ENCODE assay signal across 1 cellular context in genomic region chr16:87836844-87837581, GRCh38.
TF ChIP-seq lines count a peak whose summit lies in the region.

No MANE protein-coding gene starts in this region.

TF ChIP-seq in HEK293, 187 proteins besides CTCF, POLR2A, EP300 and RAD21 (continued from another document):
- 0 out of 2 replicates have a peak, but pooled peaks have one; percentile 43 for TF ChIP-seq EGR2 (tag by site-specific recombination; IDR thresholded peaks at IDR 0.05; ENCODE audit: low read depth)
- no peak for TF ChIP-seq ZNF776 (tag by site-specific recombination; IDR thresholded peaks at IDR 0.05; ENCODE audit: borderline replicate concordance)
- no peak for TF ChIP-seq ZNF560 (tag by site-specific recombination; IDR thresholded peaks at IDR 0.05; ENCODE audit: borderline replicate concordance)
- TF ChIP-seq ZNF366 (tag by site-specific recombination; conservative IDR thresholded peaks at IDR 0.05), result peak; percentile 83
- TF ChIP-seq MEIS1 (CRISPR knock-in tag; IDR thresholded peaks at IDR 0.05; ENCODE audit: borderline replicate concordance), result no peak
- TF ChIP-seq GLI2 (tag by site-specific recombination; IDR thresholded peaks at IDR 0.05; ENCODE audit: borderline replicate concordance, low read depth), result no peak
- no peak for TF ChIP-seq ZBTB11 (tag by site-specific recombination; conservative IDR thresholded peaks at IDR 0.05; ENCODE audit: low read depth)
- TF ChIP-seq ZNF157 (tag by site-specific recombination; IDR thresholded peaks at IDR 0.05), result peak; percentile 45; the same call in 1 of the 2 replicates
- no peak for TF ChIP-seq REPIN1 (tag by site-specific recombination; IDR thresholded peaks at IDR 0.05; ENCODE audit: low read depth)
- TF ChIP-seq ZBTB48 (tag by site-specific recombination; IDR thresholded peaks at IDR 0.05), result no peak
